In the genomic region with DNA sequence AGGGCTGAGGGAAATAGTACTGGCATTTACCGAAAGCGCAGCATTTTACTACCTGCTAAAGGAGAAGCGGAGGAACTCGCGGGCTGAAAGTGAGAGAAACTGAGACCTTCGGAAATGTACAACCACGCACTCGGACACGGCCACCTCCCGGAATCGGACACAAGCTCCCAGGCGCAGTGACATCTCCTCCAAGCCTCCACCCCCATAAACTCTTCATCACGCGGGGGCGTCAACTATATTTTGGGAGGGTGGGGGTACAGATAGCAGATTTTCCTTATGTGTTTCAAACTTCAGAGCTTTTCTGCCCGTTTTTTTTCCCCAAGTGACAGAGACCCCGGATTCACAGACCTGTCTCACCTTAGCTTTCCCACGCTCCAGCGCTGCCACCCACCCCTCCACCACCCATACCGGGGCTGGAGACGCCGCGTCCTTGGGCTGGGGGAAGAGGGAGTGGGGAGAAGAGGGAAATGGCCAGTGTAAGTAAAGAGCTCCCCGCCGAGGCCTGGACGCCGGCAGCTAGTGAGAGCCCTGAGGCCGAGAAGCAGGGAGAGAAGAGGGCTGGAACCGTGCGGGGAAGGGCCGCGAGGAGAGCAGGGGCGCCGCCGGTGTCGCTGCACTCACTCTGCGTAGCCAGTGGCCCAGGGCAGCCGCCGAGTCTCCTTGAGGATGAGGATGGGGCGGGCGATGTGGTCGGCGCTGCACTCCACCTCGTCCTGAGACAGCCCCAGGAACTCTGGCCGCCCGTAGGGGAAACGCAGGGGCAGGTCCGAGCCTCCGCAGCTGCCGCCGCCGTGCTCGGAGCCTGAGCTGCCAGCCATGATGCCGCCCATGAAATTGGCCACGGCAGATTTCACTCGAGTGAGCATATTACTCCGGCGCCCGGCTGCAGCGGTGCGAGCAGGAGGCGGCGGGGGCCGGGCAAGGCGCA, we compare ENCODE assay signal across 8 cellular contexts. TPM values are rescaled to one million over a fixed set of nuclear protein-coding genes. Genes with fewer than 3 reads are reported as not detected.
DNase-seq lines count a peak whose midpoint lies in the region; ATAC-seq and TF ChIP-seq lines count a peak whose summit lies in the region.

No MANE protein-coding gene starts in this region.

- DNase-seq in NCI-H748 treated with DMSO at 0.1 percent for 48 hours (lab: John Stamatoyannopoulos, UW) (peak; percentile 27), body of pancreas (peak; percentile 20 to 50 (median 35)), DMS114 treated with DMSO at 0.1 percent for 48 hours (lab: John Stamatoyannopoulos, UW; ENCODE audit: unreplicated experiment) (no peak)

- intact Hi-C loops in body of pancreas (cut with DNase I) = no loop called here

- TF ChIP-seq POLR2A in body of pancreas (IDR thresholded peaks at IDR 0.05) = no peak

- H3K4me2 ChIP-seq in BLaER1 treated with 17β-estradiol and CSF1 and Interleukin-3, amounts not matched to agents 10 nM and 100 nM = peak overlapping the region; percentile 90 to 97 (median 94)
- peak overlapping the region; percentile 96 for H3K4me2 ChIP-seq in skeletal muscle satellite cell (ENCODE audit: low read length)

- H3K27ac ChIP-seq in BLaER1 treated with 17β-estradiol and CSF1 and Interleukin-3, amounts not matched to agents 10 nM and 100 nM = peak overlapping the region; percentile 17 to 69 (median 57); a peak in 21 of 22 replicates
- H3K27ac ChIP-seq in body of pancreas (peak overlapping the region; percentile 25 to 77 (median 70)), iPS-20b (ENCODE audit: low read length) (no peak overlapping the region)

- H3K36me3 ChIP-seq in BLaER1 treated with 17β-estradiol and CSF1 and Interleukin-3, amounts not matched to agents 10 nM and 100 nM = no peaks in the 10 kb centered on the region
- no peaks in the 10 kb centered on the region for H3K36me3 ChIP-seq in body of pancreas (replicated peaks in 1 of 2; ENCODE audit: insufficient read depth in 1 of 2, low read depth in 2 of 2)
- no peaks in the 10 kb centered on the region for H3K36me3 ChIP-seq in iPS-20b (ENCODE audit: insufficient read depth, low read depth, low read length)
- H3K36me3 ChIP-seq in skeletal muscle satellite cell (ENCODE audit: insufficient read depth, low read length) = no peaks in the 10 kb centered on the region

- H3K9ac ChIP-seq in BLaER1 treated with 17β-estradiol and CSF1 and Interleukin-3, amounts not matched to agents 10 nM and 100 nM = peak overlapping the region; percentile 60 to 82 (median 77)
- H3K9ac ChIP-seq in iPS-20b (ENCODE audit: low read depth, low read length) (peak overlapping the region; percentile 76; the same call in 1 of the 2 replicates), skeletal muscle satellite cell (ENCODE audit: low read depth, low read length) (peak overlapping the region; percentile 72)

- H3K9me3 ChIP-seq in BLaER1 treated with 17β-estradiol and CSF1 and Interleukin-3, amounts not matched to agents 10 nM and 100 nM (replicated peaks in 1 of 11) = no peaks in the 10 kb centered on the region
- H3K9me3 ChIP-seq in body of pancreas (no peaks in the 10 kb centered on the region), iPS-20b (ENCODE audit: insufficient read depth, low read depth, low read length) (no peaks in the 10 kb centered on the region), skeletal muscle satellite cell (replicated peaks; ENCODE audit: low read length) (no peaks in the 10 kb centered on the region)

- H3K4me1 ChIP-seq in BLaER1 treated with 17β-estradiol and CSF1 and Interleukin-3, amounts not matched to agents 10 nM and 100 nM = peaks cover 18 to 52% (median 39%) of the 10 kb centered on the region in 10 experiments
- peaks cover 19% of the 10 kb centered on the region for H3K4me1 ChIP-seq in body of pancreas
- H3K4me1 ChIP-seq in iPS-20b (ENCODE audit: insufficient read depth, low read length) = peaks cover 37% of the 10 kb centered on the region
- H3K4me1 ChIP-seq in skeletal muscle satellite cell (ENCODE audit: control insufficient read depth, insufficient read depth, low read length) = peaks cover 11% of the 10 kb centered on the region

- ATAC-seq in GM18508 (IDR thresholded peaks at IDR 0.05; ENCODE audit: insufficient read depth, unreplicated experiment) = peak; percentile 27
- ATAC-seq in HG03025 (IDR thresholded peaks at IDR 0.05; ENCODE audit: low FRiP score, unreplicated experiment) = peak; percentile 41
- ATAC-seq in body of pancreas = peak; percentile 27

- 0% methylated on average over 25 to 65 of the region's 65 CpGs for WGBS in body of pancreas, 2 donors

- H3K27me3 ChIP-seq in BLaER1 treated with 17β-estradiol and CSF1 and Interleukin-3, amounts not matched to agents 10 nM and 100 nM = peaks cover 0 to 18% (median 9%) of the 10 kb centered on the region in 11 experiments; a peak in 13 of 22 replicates
- H3K27me3 ChIP-seq in body of pancreas (no peaks in the 10 kb centered on the region), iPS-20b (ENCODE audit: insufficient read depth, low read length) (peaks cover 9% of the 10 kb centered on the region; the same call in 1 of the 2 replicates), skeletal muscle satellite cell (ENCODE audit: control insufficient read depth, insufficient read depth, low read length) (no peaks in the 10 kb centered on the region)

- no peaks in the 10 kb centered on the region for H4K20me1 ChIP-seq in BLaER1 treated with 17β-estradiol and CSF1 and Interleukin-3, amounts not matched to agents 10 nM and 100 nM

- TF ChIP-seq CTCF in body of pancreas (IDR thresholded peaks at IDR 0.05) = no peak

- peak overlapping the region; percentile 64 to 85 (median 77) for H3K4me3 ChIP-seq in BLaER1 treated with 17β-estradiol and CSF1 and Interleukin-3, amounts not matched to agents 10 nM and 100 nM
- peak overlapping the region; percentile 43 to 89 for H3K4me3 ChIP-seq in body of pancreas
- peak overlapping the region; percentile 83 for H3K4me3 ChIP-seq in iPS-20b (ENCODE audit: low read length)
- peak overlapping the region; percentile 81 for H3K4me3 ChIP-seq in skeletal muscle satellite cell (ENCODE audit: low read length)

RNA-seq across cellular contexts. Expression of a gene that starts 0.8 kb away (rescaled TPM):
- 1 to 10 TPM; 4.9 to 6.3 TPM for total RNA-seq in body of pancreas
- total RNA-seq in skeletal muscle satellite cell (2012; rRNA removed) = 0.22 and 0.25 TPM in 2 replicates
